ENCODE assay signal across 21 cellular contexts in genomic region chr17:3542410-3543088, GRCh38. TPM values are rescaled to one million over a fixed set of nuclear protein-coding genes. Genes with fewer than 3 reads are reported as not detected.
DNase-seq lines count a peak whose midpoint lies in the region; ATAC-seq, FAIRE-seq and TF ChIP-seq lines count a peak whose summit lies in the region.
"Had no signal": no experiment of that assay in that cellular context is flagged by ENCODE, and none has a peak within 500 bp of the region (broad histone marks: within the 10 kb centered on the region; RNA-seq: fewer than 3 reads in every experiment).

No MANE protein-coding gene starts in this region.

- no peak overlapping the region for H4K91ac ChIP-seq in H9 (ENCODE audit: insufficient read length, low read depth, low read length)

- no peaks in the 10 kb centered on the region for H3K9me3 ChIP-seq in H9 (ENCODE audit: control insufficient read depth, low read depth, low read length)
- H3K9me3 ChIP-seq in kidney (ENCODE audit: control insufficient read depth in 1 of 2, low read length in 2 of 2) = no peaks in the 10 kb centered on the region
- H3K9me3 ChIP-seq in osteoblast (ENCODE audit: low read depth, low read length) = no peaks in the 10 kb centered on the region
- H3K9me3 ChIP-seq in transverse colon = no peaks in the 10 kb centered on the region
- H3K9me3 ChIP-seq in colonic mucosa = no peaks in the 10 kb centered on the region

- H3K79me2 ChIP-seq in H9 (ENCODE audit: insufficient read depth, low read length) (no peaks in the 10 kb centered on the region), osteoblast (ENCODE audit: insufficient read depth, low read length) (no peaks in the 10 kb centered on the region)

- peaks cover 2% of the 10 kb centered on the region for H3K27me3 Mint-ChIP-seq in H9 (ENCODE audit: low read depth)
- H3K27me3 Mint-ChIP-seq in HFFc6 (ENCODE audit: insufficient read depth) = peaks cover 24% of the 10 kb centered on the region
- H3K27me3 Mint-ChIP-seq: B cell had no signal

- H2BK12ac ChIP-seq in H9 (ENCODE audit: insufficient read length, low read depth, low read length) = no peak overlapping the region

- H2BK5ac ChIP-seq in H9 (ENCODE audit: insufficient read length, low read length) = no peak overlapping the region

- H3K27me3 ChIP-seq in H9 (ENCODE audit: insufficient read depth, low read length) (no peaks in the 10 kb centered on the region), osteoblast (ENCODE audit: insufficient read depth, low read length) (peaks cover 8% of the 10 kb centered on the region), transverse colon (no peaks in the 10 kb centered on the region), colonic mucosa (no peaks in the 10 kb centered on the region)

- H3K23me2 ChIP-seq in H9 (ENCODE audit: insufficient read length, low read depth, low read length, poor library complexity, severe bottlenecking) = no peaks in the 10 kb centered on the region

- no peak for ATAC-seq in GM21528 (IDR thresholded peaks at IDR 0.05; ENCODE audit: low FRiP score, unreplicated experiment)

- no peak overlapping the region for H4K5ac ChIP-seq in H9 (ENCODE audit: insufficient read length, low read depth, low read length)

- peak overlapping the region in 1 of 3 experiments; percentile 72; a peak in 1 of 7 replicates for H3K27ac Mint-ChIP-seq in H9
- H3K27ac Mint-ChIP-seq in HFFc6 = no peak overlapping the region
- H3K27ac Mint-ChIP-seq: B cell; CD4-positive, alpha-beta T cell had no signal

- TF ChIP-seq POLR2A in transverse colon (IDR thresholded peaks at IDR 0.05) = no peak

- DNase-seq in CMK (ENCODE audit: low read depth) (peak; percentile 49), H9 (peak; percentile 27), kidney (peak; percentile 39), osteoblast (ENCODE audit: insufficient read length, low spot score, missing footprints) (peak; percentile 42), transverse colon (no peak), HFFc6 (no peak), colonic mucosa (no peak)
- DNase-seq: C1 segment of cervical spinal cord; CD4-positive, alpha-beta T cell; DMS153; DMS79 treated with DMSO at 0.1 percent for 48 hours; EL; HCEC 1CT; IMR-90 had no signal

- no peak overlapping the region for H2AK5ac ChIP-seq in H9 (ENCODE audit: insufficient read length, low read length)

- H3K4me1 ChIP-seq in H9 (ENCODE audit: insufficient read depth, low read length) (no peaks in the 10 kb centered on the region), kidney (ENCODE audit: control insufficient read depth in 1 of 2, insufficient read depth in 1 of 2, low read depth in 1 of 2, low read length in 2 of 2) (no peaks in the 10 kb centered on the region), osteoblast (ENCODE audit: insufficient read depth, low read length) (no peaks in the 10 kb centered on the region), transverse colon (no peaks in the 10 kb centered on the region), colonic mucosa (no peaks in the 10 kb centered on the region)

- H3K4me3 Mint-ChIP-seq in H9 (no peak overlapping the region), HFFc6 (no peak overlapping the region)
- H3K4me3 Mint-ChIP-seq: B cell; CD4-positive, alpha-beta T cell had no signal

- H3K9ac ChIP-seq in H9 (ENCODE audit: extremely low read depth, insufficient read length, low read length) = no peak overlapping the region
- H3K9ac ChIP-seq in kidney (ENCODE audit: low read length in 2 of 2) = no peak overlapping the region
- no peak overlapping the region for H3K9ac ChIP-seq in colonic mucosa (ENCODE audit: low read depth in 2 of 2, low read length in 2 of 2)

- H3K4me1 Mint-ChIP-seq in H9 (no peaks in the 10 kb centered on the region), HFFc6 (ENCODE audit: low read depth) (no peaks in the 10 kb centered on the region)
- H3K4me1 Mint-ChIP-seq: B cell had no signal

- no peaks in the 10 kb centered on the region for H3K36me3 ChIP-seq in kidney (ENCODE audit: control insufficient read depth in 1 of 2, insufficient read depth in 2 of 2, low read length in 2 of 2)
- H3K36me3 ChIP-seq in osteoblast (ENCODE audit: insufficient read depth, low read length) = no peaks in the 10 kb centered on the region
- no peaks in the 10 kb centered on the region for H3K36me3 ChIP-seq in transverse colon
- H3K36me3 ChIP-seq in colonic mucosa = no peaks in the 10 kb centered on the region

- FAIRE-seq in kidney (lab: Jason Lieb, UNC) = no peak
- FAIRE-seq: A204.1, D721Med, G401.6, GM12891, H1 had no signal

- H2BK15ac ChIP-seq in H9 (ENCODE audit: low read depth, low read length) = no peak overlapping the region

- H3K79me1 ChIP-seq in H9 (ENCODE audit: insufficient read depth, low read depth, low read length, poor library complexity, severe bottlenecking) = no peaks in the 10 kb centered on the region

- H4K20me1 ChIP-seq in H9 (ENCODE audit: control insufficient read depth, insufficient read depth, insufficient read length) (no peaks in the 10 kb centered on the region), osteoblast (ENCODE audit: insufficient read depth, low read length) (no peaks in the 10 kb centered on the region)

- no peak overlapping the region for H4K8ac ChIP-seq in H9 (replicated peaks; ENCODE audit: insufficient read length, low read depth, low read length)

- H2BK120ac ChIP-seq in H9 (ENCODE audit: low read depth, low read length, poor library complexity, severe bottlenecking) = no peak overlapping the region

- H3K18ac ChIP-seq in H9 (ENCODE audit: insufficient read length, low read depth, low read length) = no peak overlapping the region

- no peaks in the 10 kb centered on the region; a peak in 1 of 5 replicates for H3K9me3 Mint-ChIP-seq in H9
- H3K9me3 Mint-ChIP-seq in HFFc6 = no peaks in the 10 kb centered on the region
- H3K9me3 Mint-ChIP-seq: CD4-positive, alpha-beta T cell had no signal

- H3K23ac ChIP-seq in H9 (ENCODE audit: insufficient read length, low read depth, low read length) = no peak overlapping the region

- in situ Hi-C loops in transverse colon (cut with MboI; ENCODE audit: low pct_ligation_motif_present in 1 of 4, low pct_unique_long_range_greater_than_20kb in 1 of 4, low sequenced_read_pairs in 3 of 4) = no loop called here

- H3K4me2 ChIP-seq in H9 (ENCODE audit: insufficient read depth, insufficient read length, low read length) (no peak overlapping the region), osteoblast (ENCODE audit: insufficient read depth, low read length) (no peak overlapping the region)

- H2BK20ac ChIP-seq in H9 (ENCODE audit: low read depth, low read length, poor library complexity, severe bottlenecking) = no peak overlapping the region

- H3K27ac ChIP-seq in H9 (ENCODE audit: insufficient read length, low read depth, low read length) = no peak overlapping the region
- no peak overlapping the region for H3K27ac ChIP-seq in kidney (ENCODE audit: low read depth in 2 of 2, low read length in 2 of 2)
- H3K27ac ChIP-seq in osteoblast (ENCODE audit: low read depth, low read length) = no peak overlapping the region
- no peak overlapping the region for H3K27ac ChIP-seq in transverse colon
- no peak overlapping the region for H3K27ac ChIP-seq in colonic mucosa

- H3K36me3 Mint-ChIP-seq in H9 (ENCODE audit: insufficient read depth in 1 of 3, low read depth in 3 of 3) = no peaks in the 10 kb centered on the region
- no peaks in the 10 kb centered on the region for H3K36me3 Mint-ChIP-seq in HFFc6 (ENCODE audit: low read depth)

- H3K4me3 ChIP-seq in kidney (ENCODE audit: low read length in 2 of 2) = no peak overlapping the region
- H3K4me3 ChIP-seq in osteoblast (ENCODE audit: insufficient read depth, low read length) = no peak overlapping the region
- no peak overlapping the region for H3K4me3 ChIP-seq in transverse colon
- H3K4me3 ChIP-seq in colonic mucosa = no peak overlapping the region

- no CpG with 5 or more reads among the region's 16 CpGs for WGBS in H9 (ENCODE audit: extremely low coverage, insufficient read length, low lambda C conversion rate)
- 50 to 75% methylated on average over 4 to 16 of the region's 16 CpGs for WGBS in transverse colon (ENCODE audit: low coverage in 1 of 2), 2 donors

- TF ChIP-seq CTCF in H9 (conservative IDR thresholded peaks at IDR 0.05) = no peak
- no peak for TF ChIP-seq CTCF in kidney (IDR thresholded peaks at IDR 0.05; ENCODE audit: borderline replicate concordance, extremely low read depth, insufficient read depth)
- no peak for TF ChIP-seq CTCF in osteoblast (IDR thresholded peaks at IDR 0.05; ENCODE audit: extremely low read depth, low read depth, low read length)
- no peak for TF ChIP-seq CTCF in transverse colon (IDR thresholded peaks at IDR 0.05)
- TF ChIP-seq CTCF in HFFc6 (IDR thresholded peaks at IDR 0.05) = no peak
- no peak for TF ChIP-seq CTCF in colonic mucosa (IDR thresholded peaks at IDR 0.05)

- no peak overlapping the region for H3T11ph ChIP-seq in H9 (ENCODE audit: low read length)

- intact Hi-C loops in kidney (cut with DNase I) (no loop called here), transverse colon (cut with DNase I; ENCODE audit: low total_unique reads) (no loop called here), colonic mucosa (cut with DNase I) (no loop called here)

- no peak overlapping the region for H3K4ac ChIP-seq in H9 (ENCODE audit: low read depth, low read length)

- no peak for TF ChIP-seq EP300 in transverse colon (IDR thresholded peaks at IDR 0.05; ENCODE audit: low read depth)

- no peak overlapping the region for H2AFZ ChIP-seq in H9 (ENCODE audit: low read length)
- H2AFZ ChIP-seq in osteoblast (ENCODE audit: low read length) = no peak overlapping the region

- H3K56ac ChIP-seq in H9 (ENCODE audit: insufficient read length, low read depth, low read length) = no peak overlapping the region

- no peak overlapping the region for H3K14ac ChIP-seq in H9 (ENCODE audit: insufficient read depth, low read length)

RNA-seq across cellular contexts. Expression of gene TRPV3, which starts 15.1 kb away (rescaled TPM):
- total RNA-seq in H9 (2021) (0.63 and 1.2 TPM in 2 replicates), kidney (1.2 TPM), osteoblast (0.29 and 0.36 TPM in 2 replicates), transverse colon (1 to 10 TPM in 3 of 4 donors, under 1 TPM in 1; 0.20 to 7.1 (median 3.7) TPM), colonic mucosa (1 to 10 TPM; 2.3 to 7.4 TPM)
- 0.13 TPM for polyA plus RNA-seq in kidney (ENCODE audit: insufficient read depth, low read depth, low replicate concordance)
- total RNA-seq in HFFc6 (2021; fragmentation: NEBNext Ultra II Directional; extraction: Animal tissue kit (Norgen Biotek cat#: 25700)) = under 1 TPM in 5 of 6 experiments, not detected in 1; 0.07 to 0.66 (median 0.43) TPM

Comparison
In these comparisons a context has a peak if more than half of its experiments do, and no peak if none do; other contexts are left out.
1. DNase-seq: peak in CMK (single experiment), H9 (single experiment), kidney (single experiment) and osteoblast (single experiment); none in transverse colon (single experiment), HFFc6 (single experiment) and colonic mucosa (single experiment).